Comparison of ENCODE assay signal across 3 cellular contexts in the genomic region with DNA sequence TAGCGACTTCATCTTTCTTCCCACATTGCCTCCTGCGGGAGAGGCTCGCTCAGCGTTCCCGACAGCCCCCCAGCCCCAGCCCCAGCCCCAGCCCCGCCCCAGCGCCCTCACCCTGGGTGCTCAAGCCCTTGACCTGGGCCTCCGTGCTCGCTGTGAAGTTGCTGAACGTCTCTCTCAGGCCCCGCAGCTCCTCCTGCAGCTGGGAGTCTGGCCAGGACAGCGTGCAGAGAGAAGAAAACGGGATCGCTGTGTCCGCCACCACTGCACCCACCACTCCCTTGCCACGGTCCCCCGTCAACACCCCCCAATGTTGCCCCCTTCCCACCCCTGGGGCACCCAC.
TF ChIP-seq lines count a peak whose summit lies in the region.

No MANE protein-coding gene starts in this region.

TF ChIP-seq in A549, 52 proteins besides CTCF, POLR2A, EP300 and RAD21:
- TF ChIP-seq CBX2 (IDR thresholded peaks at IDR 0.05; ENCODE audit: borderline replicate concordance, low read depth): no peak
- no peak for TF ChIP-seq CBX8 (IDR thresholded peaks at IDR 0.05)
TF ChIP-seq in A549: peak in this region for 0.

TF ChIP-seq in HCT116, 20 proteins besides CTCF, POLR2A, EP300 and RAD21:
- no peak for TF ChIP-seq FOSL1 (IDR thresholded peaks at IDR 0.05; ENCODE audit: low read depth)
- no peak for TF ChIP-seq TCF7L2 (IDR thresholded peaks at IDR 0.05; ENCODE audit: borderline replicate concordance, extremely low read depth, insufficient read depth, insufficient read length)
- no peak for TF ChIP-seq EZH2phosphoT487 (IDR thresholded peaks at IDR 0.05; ENCODE audit: borderline replicate concordance)
- TF ChIP-seq JUND (IDR thresholded peaks at IDR 0.05): no peak
- no peak for TF ChIP-seq SP1 (IDR thresholded peaks at IDR 0.05; ENCODE audit: low read depth)
- TF ChIP-seq CEBPB (IDR thresholded peaks at IDR 0.05; ENCODE audit: low read depth): no peak
- no peak for TF ChIP-seq CBX3 (IDR thresholded peaks at IDR 0.05; ENCODE audit: low read depth)
- TF ChIP-seq YY1 (IDR thresholded peaks at IDR 0.05; ENCODE audit: extremely low read depth, insufficient replicate concordance, low read depth, low read length): no peak
- TF ChIP-seq POLR2AphosphoS5 (IDR thresholded peaks at IDR 0.05; ENCODE audit: low read depth, low read length): no peak
- TF ChIP-seq, protein P1, sequence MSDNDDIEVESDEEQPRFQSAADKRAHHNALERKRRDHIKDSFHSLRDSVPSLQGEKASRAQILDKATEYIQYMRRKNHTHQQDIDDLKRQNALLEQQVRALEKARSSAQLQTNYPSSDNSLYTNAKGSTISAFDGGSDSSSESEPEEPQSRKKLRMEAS (IDR thresholded peaks at IDR 0.05): no peak

TF ChIP-seq in liver, 16 proteins besides CTCF, POLR2A, EP300 and RAD21:
- TF ChIP-seq NR2F2 (IDR thresholded peaks at IDR 0.05) (no peak), FOXA2 (IDR thresholded peaks at IDR 0.05) (no peak), EGR1 (IDR thresholded peaks at IDR 0.05; ENCODE audit: low read depth in 2 of 2) (no peak), YY1 (IDR thresholded peaks at IDR 0.05) (no peak), SP1 (IDR thresholded peaks at IDR 0.05) (no peak), RXRA (IDR thresholded peaks at IDR 0.05) (no peak), HNF4G (IDR thresholded peaks at IDR 0.05) (no peak), JUND (IDR thresholded peaks at IDR 0.05) (no peak), FOXA1 (IDR thresholded peaks at IDR 0.05) (no peak), GABPA (IDR thresholded peaks at IDR 0.05 in 1 of 2, conservative IDR thresholded peaks at IDR 0.05 in 1 of 2) (no peak), HNF4A (conservative IDR thresholded peaks at IDR 0.05) (no peak), TAF1 (conservative IDR thresholded peaks at IDR 0.05) (no peak)
- TF ChIP-seq, protein P2, sequence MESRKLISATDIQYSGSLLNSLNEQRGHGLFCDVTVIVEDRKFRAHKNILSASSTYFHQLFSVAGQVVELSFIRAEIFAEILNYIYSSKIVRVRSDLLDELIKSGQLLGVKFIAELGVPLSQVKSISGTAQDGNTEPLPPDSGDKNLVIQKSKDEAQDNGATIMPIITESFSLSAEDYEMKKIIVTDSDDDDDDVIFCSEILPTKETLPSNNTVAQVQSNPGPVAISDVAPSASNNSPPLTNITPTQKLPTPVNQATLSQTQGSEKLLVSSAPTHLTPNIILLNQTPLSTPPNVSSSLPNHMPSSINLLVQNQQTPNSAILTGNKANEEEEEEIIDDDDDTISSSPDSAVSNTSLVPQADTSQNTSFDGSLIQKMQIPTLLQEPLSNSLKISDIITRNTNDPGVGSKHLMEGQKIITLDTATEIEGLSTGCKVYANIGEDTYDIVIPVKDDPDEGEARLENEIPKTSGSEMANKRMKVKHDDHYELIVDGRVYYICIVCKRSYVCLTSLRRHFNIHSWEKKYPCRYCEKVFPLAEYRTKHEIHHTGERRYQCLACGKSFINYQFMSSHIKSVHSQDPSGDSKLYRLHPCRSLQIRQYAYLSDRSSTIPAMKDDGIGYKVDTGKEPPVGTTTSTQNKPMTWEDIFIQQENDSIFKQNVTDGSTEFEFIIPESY (IDR thresholded peaks at IDR 0.05): no peak
- TF ChIP-seq, protein P1 (IDR thresholded peaks at IDR 0.05): no peak
- TF ChIP-seq, protein P3, sequence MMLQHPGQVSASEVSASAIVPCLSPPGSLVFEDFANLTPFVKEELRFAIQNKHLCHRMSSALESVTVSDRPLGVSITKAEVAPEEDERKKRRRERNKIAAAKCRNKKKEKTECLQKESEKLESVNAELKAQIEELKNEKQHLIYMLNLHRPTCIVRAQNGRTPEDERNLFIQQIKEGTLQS (IDR thresholded peaks at IDR 0.05): no peak
- TF ChIP-seq, protein P4, sequence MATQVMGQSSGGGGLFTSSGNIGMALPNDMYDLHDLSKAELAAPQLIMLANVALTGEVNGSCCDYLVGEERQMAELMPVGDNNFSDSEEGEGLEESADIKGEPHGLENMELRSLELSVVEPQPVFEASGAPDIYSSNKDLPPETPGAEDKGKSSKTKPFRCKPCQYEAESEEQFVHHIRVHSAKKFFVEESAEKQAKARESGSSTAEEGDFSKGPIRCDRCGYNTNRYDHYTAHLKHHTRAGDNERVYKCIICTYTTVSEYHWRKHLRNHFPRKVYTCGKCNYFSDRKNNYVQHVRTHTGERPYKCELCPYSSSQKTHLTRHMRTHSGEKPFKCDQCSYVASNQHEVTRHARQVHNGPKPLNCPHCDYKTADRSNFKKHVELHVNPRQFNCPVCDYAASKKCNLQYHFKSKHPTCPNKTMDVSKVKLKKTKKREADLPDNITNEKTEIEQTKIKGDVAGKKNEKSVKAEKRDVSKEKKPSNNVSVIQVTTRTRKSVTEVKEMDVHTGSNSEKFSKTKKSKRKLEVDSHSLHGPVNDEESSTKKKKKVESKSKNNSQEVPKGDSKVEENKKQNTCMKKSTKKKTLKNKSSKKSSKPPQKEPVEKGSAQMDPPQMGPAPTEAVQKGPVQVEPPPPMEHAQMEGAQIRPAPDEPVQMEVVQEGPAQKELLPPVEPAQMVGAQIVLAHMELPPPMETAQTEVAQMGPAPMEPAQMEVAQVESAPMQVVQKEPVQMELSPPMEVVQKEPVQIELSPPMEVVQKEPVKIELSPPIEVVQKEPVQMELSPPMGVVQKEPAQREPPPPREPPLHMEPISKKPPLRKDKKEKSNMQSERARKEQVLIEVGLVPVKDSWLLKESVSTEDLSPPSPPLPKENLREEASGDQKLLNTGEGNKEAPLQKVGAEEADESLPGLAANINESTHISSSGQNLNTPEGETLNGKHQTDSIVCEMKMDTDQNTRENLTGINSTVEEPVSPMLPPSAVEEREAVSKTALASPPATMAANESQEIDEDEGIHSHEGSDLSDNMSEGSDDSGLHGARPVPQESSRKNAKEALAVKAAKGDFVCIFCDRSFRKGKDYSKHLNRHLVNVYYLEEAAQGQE (IDR thresholded peaks at IDR 0.05): no peak
